23 cellular contexts compared by ENCODE assay signal in genomic region chr16:82715160-82715559, GRCh38.
"Had no signal": no experiment of that assay in that cellular context is flagged by ENCODE, and none has a peak within 500 bp of the region (broad histone marks: within the 10 kb centered on the region; RNA-seq: fewer than 3 reads in every experiment).

No MANE protein-coding gene starts in this region.

- H3K36me3 ChIP-seq: adrenal gland, MG63, Peyer's patch had no signal

- H3K27ac ChIP-seq: adrenal gland, Peyer's patch, RWPE1, VCaP had no signal

- H3K9me3 ChIP-seq: adrenal gland, MG63, Peyer's patch had no signal

- H3K27me3 ChIP-seq: adrenal gland, MG63, Peyer's patch had no signal

- H3K4me1 ChIP-seq: adrenal gland, Peyer's patch had no signal

- H3K4me3 ChIP-seq: adrenal gland, MG63, Peyer's patch had no signal

- DNase-seq: activated CD4-positive, alpha-beta memory T cell treated with anti-CD3 and anti-CD28 coated beads, Interleukin-2, amount 10 ng/mL, durations not matched to agents 7 days and 5 days; activated CD4-positive, alpha-beta T cell treated with anti-CD3 and anti-CD28 coated beads, Interleukin-2, amount 50 U/mL, for 1 hour; activated CD4-positive, CD25-positive, alpha-beta regulatory T cell; activated naive CD4-positive, alpha-beta T cell treated with anti-CD3 and anti-CD28 coated beads, Interleukin-2, amount 50 U/mL, for 16 hours; activated naive CD8-positive, alpha-beta T cell treated with anti-CD3 and anti-CD28 coated beads, Interleukin-2, amount 10 ng/mL, durations not matched to agents 7 days and 5 days; adrenal gland; anterior cingulate cortex; caudate nucleus; MV-4-11; NCI-H1092 treated with DMSO at 0.1 percent for 48 hours; NCI-H1417 treated with DMSO at 0.1 percent for 48 hours; NCI-H1694; NCI-H2029 treated with DMSO at 0.1 percent for 48 hours; NCI-H446; NCI-H526; NK-92 treated with Interleukin-12 subunit alpha and Interleukin-12 subunit beta, amount 100 ng/mL, for 24 hours; Peyer's patch; SIG-M5; T-helper 2 cell; T1000 had no signal
